ENCODE assay signal across 18 cellular contexts in the genomic region with DNA sequence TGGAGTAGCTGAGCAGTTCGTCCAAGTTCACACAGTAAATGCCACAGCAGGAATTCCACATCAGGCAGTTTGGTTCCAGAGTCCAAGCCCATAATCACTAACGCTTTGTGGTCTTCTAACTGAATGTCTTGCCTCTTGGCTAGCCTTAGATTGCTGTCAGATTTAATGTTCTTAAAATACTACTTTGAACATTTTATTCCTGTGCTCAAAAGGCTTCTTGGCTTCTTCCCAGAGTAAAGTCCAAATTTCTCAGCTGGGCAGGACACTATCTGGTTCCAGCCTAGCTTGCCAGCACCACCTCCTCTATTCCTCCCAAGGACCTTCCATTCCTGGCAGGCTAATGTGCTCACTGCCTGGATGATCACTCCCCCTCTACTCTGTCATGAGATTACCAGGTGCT.
DNase-seq lines count a peak whose midpoint lies in the region; ATAC-seq and TF ChIP-seq lines count a peak whose summit lies in the region.
"Had no signal": no experiment of that assay in that cellular context is flagged by ENCODE, and none has a peak within 500 bp of the region (broad histone marks: within the 10 kb centered on the region; RNA-seq: fewer than 3 reads in every experiment).

No MANE protein-coding gene starts in this region.

- no peak overlapping the region for H3K27ac ChIP-seq in upper lobe of right lung
- H3K27ac ChIP-seq: epithelial cell of prostate, skin epidermis, thyroid gland had no signal

- DNase-seq in RPMI7951 (ENCODE audit: low read depth) (peak; percentile 78), globus pallidus (ENCODE audit: low spot score) (peak; percentile 23), myocyte (ENCODE audit: low read depth) (peak; percentile 30), upper lobe of right lung (no peak), DMS79 treated with DMSO at 0.1 percent for 48 hours (lab: John Stamatoyannopoulos, UW) (no peak), NOMO-1 treated with DMSO at 0.1 percent for 48 hours (lab: John Stamatoyannopoulos, UW; ENCODE audit: unreplicated experiment) (no peak), hepatic stellate cell (ENCODE audit: low spot score) (no peak)
- DNase-seq: activated naive CD4-positive, alpha-beta T cell treated with anti-CD3 and anti-CD28 coated beads, Interleukin-2, amount 10 ng/mL, durations not matched to agents 7 days and 5 days; H9; islet precursor cell; nucleus accumbens; stimulated activated CD4-positive, alpha-beta T cell treated with anti-CD3 and anti-CD28 coated beads, Interleukin-4, amount 100 ng/mL, for 4 hours; stimulated activated CD8-positive, alpha-beta memory T cell treated with anti-CD3 and anti-CD28 coated beads, Interleukin-4, amount 100 ng/mL, for 48 hours; SW 1271; thyroid gland had no signal

- no peaks in the 10 kb centered on the region for H3K4me1 ChIP-seq in upper lobe of right lung
- H3K4me1 ChIP-seq: thyroid gland had no signal

- no peaks in the 10 kb centered on the region for H3K36me3 ChIP-seq in upper lobe of right lung
- H3K36me3 ChIP-seq: thyroid gland had no signal

- H3K9me3 ChIP-seq in upper lobe of right lung, result no peaks in the 10 kb centered on the region
- H3K9me3 ChIP-seq: thyroid gland had no signal

- no peak for TF ChIP-seq CTCF in upper lobe of right lung (IDR thresholded peaks at IDR 0.05)

- H3K27me3 ChIP-seq in upper lobe of right lung, result no peaks in the 10 kb centered on the region
- H3K27me3 ChIP-seq: thyroid gland had no signal

- peak; percentile 70 for ATAC-seq in upper lobe of right lung
- ATAC-seq: Panc1 had no signal

- intact Hi-C loops in upper lobe of right lung (cut with DNase I), result no loop called here

- no peak overlapping the region for H3K4me3 ChIP-seq in upper lobe of right lung
- H3K4me3 ChIP-seq: skin epidermis, thyroid gland had no signal

Comparison
In these comparisons a context has a peak if more than half of its experiments do, and no peak if none do; other contexts are left out.
1. DNase-seq: peak in RPMI7951 (single experiment), globus pallidus (single experiment) and myocyte (single experiment); none in upper lobe of right lung (single experiment), DMS79 treated with DMSO at 0.1 percent for 48 hours (single experiment), NOMO-1 treated with DMSO at 0.1 percent for 48 hours (single experiment) and hepatic stellate cell (single experiment).